ENCODE assay signal across 8 cellular contexts in genomic region chr22:43110927-43111623, GRCh38. TPM values are rescaled to one million over a fixed set of nuclear protein-coding genes. Genes with fewer than 3 reads are reported as not detected.
DNase-seq lines count a peak whose midpoint lies in the region; ATAC-seq and TF ChIP-seq lines count a peak whose summit lies in the region.

No MANE protein-coding gene starts in this region.

- TF ChIP-seq CTCF in WERI-Rb-1 (IDR thresholded peaks at IDR 0.05; ENCODE audit: low read depth, low read length), result 0 out of 2 replicates have a peak, but pooled peaks have one; percentile 11

- peak overlapping the region; percentile 81 for H3K4me3 Mint-ChIP-seq in dendritic cell treated with granulocyte-macrophage colony-stimulating factor and Interleukin-4, amounts not matched to agents 40 ng/mL and 50 ng/mL, for 4 days

- peaks cover 70% of the 10 kb centered on the region for H3K27me3 Mint-ChIP-seq in dendritic cell treated with granulocyte-macrophage colony-stimulating factor and Interleukin-4, amounts not matched to agents 40 ng/mL and 50 ng/mL, for 4 days

- H3K9me3 ChIP-seq in WERI-Rb-1 (ENCODE audit: severe bottlenecking) (no peaks in the 10 kb centered on the region), mononuclear cell (ENCODE audit: low read depth, low read length) (no peaks in the 10 kb centered on the region), thymus (ENCODE audit: control insufficient read depth) (no peaks in the 10 kb centered on the region)

- H3K4me3 ChIP-seq in WERI-Rb-1 (ENCODE audit: low read depth, low read length) (peak overlapping the region; percentile 70), mononuclear cell (ENCODE audit: low read length) (peak overlapping the region; percentile 52), thymus (ENCODE audit: low read length) (peak overlapping the region; percentile 66)

- WGBS in thymus, result 3% methylated on average over 86 of the region's 86 CpGs

- H3K9me3 Mint-ChIP-seq in dendritic cell treated with granulocyte-macrophage colony-stimulating factor and Interleukin-4, amounts not matched to agents 40 ng/mL and 50 ng/mL, for 4 days, result no peaks in the 10 kb centered on the region

- DNase-seq in CD1c-positive myeloid dendritic cell (ENCODE audit: extremely low spot score), result peak; percentile 29
- DNase-seq in WERI-Rb-1, result peak; percentile 35
- no peak for DNase-seq in GM03348 (ENCODE audit: low spot score)
- DNase-seq in NCI-H774 (lab: John Stamatoyannopoulos, UW), result no peak

- peaks cover 32% of the 10 kb centered on the region for H3K4me1 ChIP-seq in mononuclear cell (ENCODE audit: insufficient read depth, low read length)
- no peaks in the 10 kb centered on the region for H3K4me1 ChIP-seq in thymus (ENCODE audit: control insufficient read depth, insufficient read depth, low read length)

- peaks cover 34% of the 10 kb centered on the region for H3K4me1 Mint-ChIP-seq in dendritic cell treated with granulocyte-macrophage colony-stimulating factor and Interleukin-4, amounts not matched to agents 40 ng/mL and 50 ng/mL, for 4 days (ENCODE audit: low read depth)

- no peaks in the 10 kb centered on the region for H3K36me3 Mint-ChIP-seq in dendritic cell treated with granulocyte-macrophage colony-stimulating factor and Interleukin-4, amounts not matched to agents 40 ng/mL and 50 ng/mL, for 4 days (ENCODE audit: low read depth)

- H3K27me3 ChIP-seq in WERI-Rb-1 (ENCODE audit: insufficient read depth, low read depth, severe bottlenecking), result peaks cover 13% of the 10 kb centered on the region
- peaks cover 18% of the 10 kb centered on the region for H3K27me3 ChIP-seq in mononuclear cell (ENCODE audit: insufficient read depth, low read length)
- H3K27me3 ChIP-seq in thymus (ENCODE audit: control insufficient read depth, insufficient read depth), result no peaks in the 10 kb centered on the region

- no peak overlapping the region for H3K27ac Mint-ChIP-seq in dendritic cell treated with granulocyte-macrophage colony-stimulating factor and Interleukin-4, amounts not matched to agents 40 ng/mL and 50 ng/mL, for 4 days

- H3K27ac ChIP-seq in WERI-Rb-1 (no peak overlapping the region), thymus (ENCODE audit: low read depth) (no peak overlapping the region)

- no peaks in the 10 kb centered on the region for H3K36me3 ChIP-seq in WERI-Rb-1
- no peaks in the 10 kb centered on the region for H3K36me3 ChIP-seq in thymus (ENCODE audit: control insufficient read depth, insufficient read depth)

- intact Hi-C loops in dendritic cell treated with granulocyte-macrophage colony-stimulating factor and Interleukin-4, amounts not matched to agents 40 ng/mL and 50 ng/mL, for 4 days (cut with micrococcal nuclease), result no loop called here

- peak; percentile 56 for ATAC-seq in HG02678 (IDR thresholded peaks at IDR 0.05; ENCODE audit: unreplicated experiment)

RNA-seq across cellular contexts. Expression of gene BIK, which starts 0.5 kb away (rescaled TPM):
- 2.1 TPM for total RNA-seq in mononuclear cell
- 5.5 TPM for polyA plus RNA-seq in thymus

RNA-seq across cellular contexts. Expression of gene TTLL1, which starts 21.9 kb away (rescaled TPM):
- 2.8 TPM for total RNA-seq in mononuclear cell
- polyA plus RNA-seq in thymus, result 8.4 TPM

RNA-seq across cellular contexts. Expression of gene MCAT, which starts 32.1 kb away (rescaled TPM):
- 5.1 TPM for total RNA-seq in mononuclear cell
- polyA plus RNA-seq in thymus, result 12.3 TPM

RNA-seq across cellular contexts. Expression of gene TSPO, which starts 40.3 kb away (rescaled TPM):
- 217 TPM for total RNA-seq in mononuclear cell
- 93.2 TPM for polyA plus RNA-seq in thymus

Comparison
In these comparisons a context has a peak if more than half of its experiments do, and no peak if none do; other contexts are left out.
1. DNase-seq: peak in CD1c-positive myeloid dendritic cell (single experiment) and WERI-Rb-1 (single experiment); none in GM03348 (single experiment) and NCI-H774 (single experiment).
2. Peak in every context shown above with its lines, with median percentiles within 50 percentile points of each other: H3K4me3 ChIP-seq.